ENCODE assay signal across 8 cellular contexts in the genomic region with DNA sequence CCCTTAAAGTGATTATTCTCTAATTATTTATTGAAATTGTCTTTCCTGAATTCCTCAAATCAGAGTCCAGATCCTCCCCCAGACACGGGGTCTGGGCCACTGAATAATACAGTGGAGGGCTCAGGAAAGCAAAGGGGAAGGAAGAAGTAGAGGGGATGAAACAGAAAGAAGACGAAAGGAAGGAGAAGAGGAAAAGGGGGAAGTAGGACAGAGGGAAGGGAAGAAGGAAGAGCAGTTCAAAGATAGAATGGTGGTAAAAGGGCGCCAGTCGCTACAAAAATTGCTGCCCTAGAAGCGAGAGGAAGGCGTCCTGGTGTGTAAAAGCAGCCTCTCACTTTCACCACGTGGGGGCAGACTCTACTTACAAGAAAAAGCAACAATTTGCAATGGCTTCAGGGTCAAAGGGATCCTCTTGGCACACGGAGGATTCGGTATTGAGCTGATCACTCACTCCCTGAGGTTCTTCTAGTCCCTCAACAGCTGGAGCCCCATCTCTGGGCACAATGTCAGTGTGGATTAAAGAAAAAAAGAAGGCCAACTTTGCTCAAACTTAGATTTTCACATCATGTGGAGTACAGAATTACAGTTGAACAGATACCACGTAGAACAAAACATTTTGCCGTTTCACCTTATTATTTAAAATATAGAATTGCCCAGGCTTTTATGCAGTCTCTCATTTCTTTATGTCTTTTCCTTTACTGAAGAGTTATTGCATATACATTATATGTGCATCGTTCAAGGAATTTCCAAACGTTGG. TPM values are rescaled to one million over a fixed set of nuclear protein-coding genes. Genes with fewer than 3 reads are reported as not detected.
DNase-seq lines count a peak whose midpoint lies in the region; FAIRE-seq and TF ChIP-seq lines count a peak whose summit lies in the region.

No MANE protein-coding gene starts in this region.

- no TSS peak for BruUV-seq in endothelial cell of umbilical vein (replicated peaks; lab: Mats Ljungman, UMichigan)

- intact Hi-C loops in endothelial cell of umbilical vein (cut with micrococcal nuclease) = loop anchor here (1.0 kb wide), 3 partner anchors 130 to 592 kb away; no protein-coding TSS in a partner anchor

- H3K4me1 ChIP-seq in endothelial cell of umbilical vein (ENCODE audit: control insufficient read depth, extremely low read depth, insufficient read depth, low read length) = no peaks in the 10 kb centered on the region

- H3K79me2 ChIP-seq in endothelial cell of umbilical vein (ENCODE audit: control insufficient read depth, insufficient read depth, low read length) = no peaks in the 10 kb centered on the region

- no peaks in the 10 kb centered on the region for H3K36me3 ChIP-seq in endothelial cell of umbilical vein (ENCODE audit: control insufficient read depth in 2 of 2, extremely low read depth in 1 of 2, insufficient read depth in 2 of 2, low read length in 2 of 2)

- FAIRE-seq in GM19239 (lab: Jason Lieb, UNC) (peak; percentile 96), endothelial cell of umbilical vein (lab: Jason Lieb, UNC) (peak; percentile 82)

- H3K9me1 ChIP-seq in endothelial cell of umbilical vein (replicated peaks; ENCODE audit: control insufficient read depth, extremely low read depth, insufficient read depth, low read length) = no peaks in the 10 kb centered on the region

- H3K4me3 ChIP-seq in endothelial cell of umbilical vein (replicated peaks in 1 of 3; ENCODE audit: insufficient read depth in 1 of 3, low read depth in 1 of 3, low read length in 3 of 3) = no peak overlapping the region

- no peaks in the 10 kb centered on the region for H4K20me1 ChIP-seq in endothelial cell of umbilical vein (replicated peaks; ENCODE audit: control insufficient read depth, extremely low read depth, insufficient read depth, low read length)

- no peak for TF ChIP-seq POLR2A in endothelial cell of umbilical vein (IDR thresholded peaks at IDR 0.05; ENCODE audit: low read depth, low read length)

- no peaks in the 10 kb centered on the region for H3K27me3 ChIP-seq in endothelial cell of umbilical vein (ENCODE audit: control insufficient read depth in 2 of 2, insufficient read depth in 2 of 2, low read length in 2 of 2)

- H3K27ac ChIP-seq in endothelial cell of umbilical vein (ENCODE audit: insufficient read depth, low read depth, low read length) = no peak overlapping the region

- peak; percentile 77 to 82 for TF ChIP-seq CTCF in endothelial cell of umbilical vein (IDR thresholded peaks at IDR 0.05; ENCODE audit: extremely low read depth in 1 of 2, insufficient read depth in 1 of 2, low read depth in 1 of 2, low read length in 2 of 2)

- CTCF ChIA-PET in endothelial cell of umbilical vein (lab: Charles Lee) = interaction anchor here (0.6 to 4.9 kb wide), 43 partner anchors 9 to 1106 kb away, joined by 3 to 137 read pairs (median 4); a partner anchor contains a TSS

- dilution Hi-C loops in endothelial cell of umbilical vein (cut with MboI; ENCODE audit: extremely low pct_ligation_motif_present, low sequenced_read_pairs) = no loop called here

- H3K4me2 ChIP-seq in endothelial cell of umbilical vein (ENCODE audit: insufficient read depth, low read length) = no peak overlapping the region

- H3K9ac ChIP-seq in endothelial cell of umbilical vein (replicated peaks; ENCODE audit: extremely low read depth, insufficient read depth, low read length) = no peak overlapping the region

- no peaks in the 10 kb centered on the region for H3K9me3 ChIP-seq in endothelial cell of umbilical vein (replicated peaks; ENCODE audit: control insufficient read depth, insufficient read depth, low read length)

- no peak overlapping the region for H2AFZ ChIP-seq in endothelial cell of umbilical vein (ENCODE audit: low read depth, low read length)

- DNase-seq in AG20443 (ENCODE audit: low spot score) (peak; percentile 75), GM19239 (ENCODE audit: insufficient read length, low spot score) (peak; percentile 42), HuH-7 (ENCODE audit: low spot score) (peak; percentile 64), NOMO-1 treated with dmso at 0.1 percent for 144 hours (lab: John Stamatoyannopoulos, UW; ENCODE audit: unreplicated experiment) (peak; percentile 78), endothelial cell of umbilical vein (ENCODE audit: low read depth, low spot score) (peak; percentile 61), myocyte (ENCODE audit: low read depth) (peak; percentile 85)
- peak; percentile 40 for DNase-seq in activated CD8-positive, alpha-beta memory T cell treated with anti-CD3 and anti-CD28 coated beads, Interleukin-2, amount 50 U/mL, for 1 hour (ENCODE audit: extremely low read depth)
- peak; percentile 20 to 31 for DNase-seq in stimulated activated CD8-positive, alpha-beta memory T cell treated with anti-CD3 and anti-CD28 coated beads, Interleukin-7, amount 100 ng/mL, for 4 hours (ENCODE audit: low read depth in 2 of 2)

- POLR2A ChIA-PET in endothelial cell of umbilical vein (lab: Charles Lee) = no interaction called here

TF ChIP-seq in endothelial cell of umbilical vein, 7 proteins besides CTCF, POLR2A, EP300 and RAD21:
- TF ChIP-seq POLR2AphosphoS5 (IDR thresholded peaks at IDR 0.05; ENCODE audit: insufficient read depth, low read depth, low read length) = no peak
- TF ChIP-seq, protein P1, sequence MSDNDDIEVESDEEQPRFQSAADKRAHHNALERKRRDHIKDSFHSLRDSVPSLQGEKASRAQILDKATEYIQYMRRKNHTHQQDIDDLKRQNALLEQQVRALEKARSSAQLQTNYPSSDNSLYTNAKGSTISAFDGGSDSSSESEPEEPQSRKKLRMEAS (IDR thresholded peaks at IDR 0.05; ENCODE audit: insufficient read depth, insufficient read length) = peak; percentile 22

RNA-seq across cellular contexts. Expression of a gene that starts 31.4 kb away (rescaled TPM):
- total RNA-seq in endothelial cell of umbilical vein = not detected in 2 replicates
- polyA plus RNA-seq in endothelial cell of umbilical vein = not detected in 2 replicates
- not detected in 2 replicates for polyA plus RNA-seq in endothelial cell of umbilical vein (2011; cell fraction: cytosol; rRNA removed)
- not detected in 2 replicates for polyA plus RNA-seq in endothelial cell of umbilical vein (2011; cell fraction: nucleus; rRNA removed)
- not detected in 2 replicates for polyA plus RNA-seq in endothelial cell of umbilical vein (2012)
- polyA minus RNA-seq in endothelial cell of umbilical vein = not detected in 2 replicates
- polyA minus RNA-seq in endothelial cell of umbilical vein (2011; cell fraction: cytosol; rRNA and poly(A)+ RNA removed) = not detected
- polyA minus RNA-seq in endothelial cell of umbilical vein (2011; cell fraction: nucleus; rRNA and poly(A)+ RNA removed) = not detected in 2 replicates
- total RNA-seq in myocyte = not detected in 2 replicates
- polyA plus RNA-seq in myocyte (2012) = not detected

Comparison
In these comparisons a context has a peak if more than half of its experiments do, and no peak if none do; other contexts are left out.
1. DNase-seq: peak in every context shown above with its lines; median percentile 85 in myocyte; 78 in NOMO-1 treated with dmso at 0.1 percent for 144 hours; 75 in AG20443; 64 in HuH-7; 61 in endothelial cell of umbilical vein; 42 in GM19239; 40 in activated CD8-positive, alpha-beta memory T cell treated with anti-CD3 and anti-CD28 coated beads, Interleukin-2, amount 50 U/mL, for 1 hour; 26 in stimulated activated CD8-positive, alpha-beta memory T cell treated with anti-CD3 and anti-CD28 coated beads, Interleukin-7, amount 100 ng/mL, for 4 hours.